Comparison of ENCODE assay signal across 8 cellular contexts in genomic region chr9:98248737-98249474, GRCh38. TPM values are rescaled to one million over a fixed set of nuclear protein-coding genes. Genes with fewer than 3 reads are reported as not detected.
DNase-seq lines count a peak whose midpoint lies in the region; ATAC-seq and TF ChIP-seq lines count a peak whose summit lies in the region.

No MANE protein-coding gene starts in this region.

- TF ChIP-seq POLR2A in prostate gland (IDR thresholded peaks at IDR 0.05), result peak; percentile 42

- peak overlapping the region; percentile 71 to 84 for H3K27ac ChIP-seq in prostate gland

- DNase-seq in GDM1 (lab: John Stamatoyannopoulos, UW) (peak; percentile 82), SIG-M5 treated with dmso at 0.1 percent for 504 hours (lab: John Stamatoyannopoulos, UW; ENCODE audit: unreplicated experiment) (peak; percentile 85), fibroblast of gingiva (ENCODE audit: low read depth) (peak; percentile 85), prostate gland (ENCODE audit: low spot score) (peak; percentile 90), NCI-H2196 treated with DMSO at 0.1 percent for 48 hours (lab: John Stamatoyannopoulos, UW; ENCODE audit: unreplicated experiment) (no peak), NCI-H1092 treated with DMSO at 0.1 percent for 48 hours (lab: John Stamatoyannopoulos, UW) (no peak)
- DNase-seq in activated CD4-positive, CD25-positive, alpha-beta regulatory T cell (lab: John Stamatoyannopoulos, UW), result no peak

- no peaks in the 10 kb centered on the region for H3K27me3 ChIP-seq in prostate gland (replicated peaks; ENCODE audit: insufficient read depth)

- H3K4me1 ChIP-seq in prostate gland (replicated peaks), result peaks cover 15% of the 10 kb centered on the region

- ATAC-seq in GM18511 (IDR thresholded peaks at IDR 0.05; ENCODE audit: unreplicated experiment), result no peak

- 39% methylated on average over 16 of the region's 16 CpGs for WGBS in prostate gland

- TF ChIP-seq CTCF in prostate gland (IDR thresholded peaks at IDR 0.05), result no peak

- H3K9me3 ChIP-seq in prostate gland, result no peaks in the 10 kb centered on the region

- H3K36me3 ChIP-seq in prostate gland, result no peaks in the 10 kb centered on the region

- intact Hi-C loops in prostate gland (cut with DNase I), result no loop called here

- no peak overlapping the region for H3K4me3 ChIP-seq in prostate gland

RNA-seq across cellular contexts. Expression of gene TBC1D2, which starts 6.5 kb away (rescaled TPM):
- 10 to 100 TPM; 18.4 to 18.8 TPM for total RNA-seq in prostate gland

RNA-seq across cellular contexts. Expression of gene CORO2A, which starts 56.5 kb away (rescaled TPM):
- 10 to 100 TPM; 31.2 to 45.3 TPM for total RNA-seq in prostate gland

Comparison
In these comparisons a context has a peak if more than half of its experiments do, and no peak if none do; other contexts are left out.
1. DNase-seq: peak in GDM1 (single experiment), SIG-M5 treated with dmso at 0.1 percent for 504 hours (single experiment), fibroblast of gingiva (single experiment) and prostate gland (single experiment); none in NCI-H2196 treated with DMSO at 0.1 percent for 48 hours (single experiment), NCI-H1092 treated with DMSO at 0.1 percent for 48 hours (single experiment) and activated CD4-positive, CD25-positive, alpha-beta regulatory T cell (0 of 4).